Comparison of ENCODE assay signal across 37 cellular contexts in genomic region chr10:7705341-7705740, GRCh38. TPM values are rescaled to one million over a fixed set of nuclear protein-coding genes. Genes with fewer than 3 reads are reported as not detected.
"Had no signal": no experiment of that assay in that cellular context is flagged by ENCODE, and none has a peak within 500 bp of the region (broad histone marks: within the 10 kb centered on the region; RNA-seq: fewer than 3 reads in every experiment).

No MANE protein-coding gene starts in this region.

- H3K27me3 ChIP-seq: adrenal gland, body of pancreas, brain microvascular endothelial cell, breast epithelium had no signal

- ATAC-seq: activated CD8-positive, alpha-beta T cell treated with anti-CD3 and anti-CD28 coated beads for 36 hours; activated naive CD4-positive, alpha-beta T cell treated with anti-CD3 and anti-CD28 coated beads, Interleukin-2, amount 50 U/mL, for 72 hours; activated T-cell treated with anti-CD3 and anti-CD28 coated beads, Interleukin-2, amount 50 U/mL, for 4 hours; activated T-cell treated with anti-CD3 and anti-CD28 coated beads, Interleukin-2, amount 50 U/mL, for 72 hours; activated T-helper 17 cell treated with anti-CD3 and anti-CD28 coated beads, Interleukin-2, amount 50 U/mL, for 72 hours; body of pancreas had no signal

- H3K27ac ChIP-seq: adrenal gland, body of pancreas, brain microvascular endothelial cell, breast epithelium, VCaP had no signal

- H3K4me3 Mint-ChIP-seq: activated B cell treated with CpG ODN at 0.5 μM for 24 hours; activated CD4-positive, alpha-beta memory T cell treated with anti-CD3 and anti-CD28 coated beads for 36 hours; activated CD4-positive, alpha-beta T cell treated with anti-CD3 and anti-CD28 coated beads, Interleukin-2, amount 10 ng/mL, durations not matched to agents 24 days and 14 days; activated CD8-positive, alpha-beta T cell treated with anti-CD3 and anti-CD28 coated beads for 36 hours; activated naive CD4-positive, alpha-beta T cell treated with anti-CD3 and anti-CD28 coated beads for 36 hours; activated naive CD8-positive, alpha-beta T cell treated with anti-CD3 and anti-CD28 coated beads for 36 hours; activated T-cell treated with anti-CD3 and anti-CD28 coated beads, Interleukin-2, amount 50 U/mL, for 4 hours; activated T-cell treated with anti-CD3 and anti-CD28 coated beads, Interleukin-2, amount 50 U/mL, for 72 hours; activated T-helper 1 cell treated with anti-CD3 and anti-CD28 coated beads, Interleukin-12 subunit alpha, Interleukin-12 subunit beta, Interleukin-2, Interleukin-4 antibody, amounts not matched to agents 30 ng/mL and 10 ng/mL and 1 ng/mL, durations not matched to agents 14 hours and 24 hours and 36 hours; activated T-helper 17 cell treated with anti-CD3 and anti-CD28 coated beads, Interleukin-2, amount 50 U/mL, for 72 hours; T-helper 1 cell treated with Interleukin-12 subunit alpha and Interleukin-12 subunit beta and Interleukin-4 antibody, amounts not matched to agents 30 μg/mL and 1 μg/mL, for 36 hours; T-helper 2 cell treated with Interferon-gamma antibody and Interleukin-4, amounts not matched to agents 5 μg/mL and 100 μg/mL, for 36 hours had no signal

- H3K36me3 Mint-ChIP-seq: activated CD4-positive, alpha-beta memory T cell treated with anti-CD3 and anti-CD28 coated beads for 36 hours; activated naive CD4-positive, alpha-beta T cell treated with anti-CD3 and anti-CD28 coated beads, Interleukin-2, amount 50 U/mL, for 72 hours; activated naive CD8-positive, alpha-beta T cell treated with anti-CD3 and anti-CD28 coated beads for 36 hours had no signal

- H3K27ac Mint-ChIP-seq: activated B cell treated with CpG ODN at 0.5 μM for 24 hours; activated CD4-positive, alpha-beta memory T cell treated with anti-CD3 and anti-CD28 coated beads for 36 hours; activated CD4-positive, alpha-beta T cell treated with anti-CD3 and anti-CD28 coated beads, Interleukin-2, amount 10 ng/mL, durations not matched to agents 24 days and 14 days; activated CD8-positive, alpha-beta T cell treated with anti-CD3 and anti-CD28 coated beads for 36 hours; activated naive CD4-positive, alpha-beta T cell treated with anti-CD3 and anti-CD28 coated beads for 36 hours; activated naive CD4-positive, alpha-beta T cell treated with anti-CD3 and anti-CD28 coated beads, Interleukin-2, amount 50 U/mL, for 72 hours; activated naive CD8-positive, alpha-beta T cell treated with anti-CD3 and anti-CD28 coated beads for 36 hours; activated T-cell treated with anti-CD3 and anti-CD28 coated beads, Interleukin-2, amount 50 U/mL, for 72 hours; activated T-helper 1 cell treated with anti-CD3 and anti-CD28 coated beads, Interleukin-12 subunit alpha, Interleukin-12 subunit beta, Interleukin-2, Interleukin-4 antibody, amounts not matched to agents 30 ng/mL and 10 ng/mL and 1 ng/mL, durations not matched to agents 14 hours and 24 hours and 36 hours; activated T-helper 17 cell treated with anti-CD3 and anti-CD28 coated beads, Interleukin-2, amount 50 U/mL, for 72 hours; T-helper 1 cell treated with Interleukin-12 subunit alpha and Interleukin-12 subunit beta and Interleukin-4 antibody, amounts not matched to agents 30 μg/mL and 1 μg/mL, for 36 hours; T-helper 2 cell treated with Interferon-gamma antibody and Interleukin-4, amounts not matched to agents 5 μg/mL and 100 μg/mL, for 36 hours had no signal

- H3K9me3 Mint-ChIP-seq: activated B cell treated with CpG ODN at 0.5 μM for 24 hours; activated CD4-positive, alpha-beta memory T cell treated with anti-CD3 and anti-CD28 coated beads for 36 hours; activated CD4-positive, alpha-beta T cell treated with anti-CD3 and anti-CD28 coated beads, Interleukin-2, amount 10 ng/mL, durations not matched to agents 24 days and 14 days; activated CD8-positive, alpha-beta T cell treated with anti-CD3 and anti-CD28 coated beads for 36 hours; activated naive CD4-positive, alpha-beta T cell treated with anti-CD3 and anti-CD28 coated beads for 36 hours; activated naive CD4-positive, alpha-beta T cell treated with anti-CD3 and anti-CD28 coated beads, Interleukin-2, amount 50 U/mL, for 72 hours; activated naive CD8-positive, alpha-beta T cell treated with anti-CD3 and anti-CD28 coated beads for 36 hours; activated T-cell treated with anti-CD3 and anti-CD28 coated beads, Interleukin-2, amount 50 U/mL, for 4 hours; activated T-cell treated with anti-CD3 and anti-CD28 coated beads, Interleukin-2, amount 50 U/mL, for 72 hours; activated T-helper 1 cell treated with anti-CD3 and anti-CD28 coated beads, Interleukin-12 subunit alpha, Interleukin-12 subunit beta, Interleukin-2, Interleukin-4 antibody, amounts not matched to agents 30 ng/mL and 10 ng/mL and 1 ng/mL, durations not matched to agents 14 hours and 24 hours and 36 hours; activated T-helper 17 cell treated with anti-CD3 and anti-CD28 coated beads, Interleukin-2, amount 50 U/mL, for 72 hours; T-helper 1 cell treated with Interleukin-12 subunit alpha and Interleukin-12 subunit beta and Interleukin-4 antibody, amounts not matched to agents 30 μg/mL and 1 μg/mL, for 36 hours; T-helper 2 cell treated with Interferon-gamma antibody and Interleukin-4, amounts not matched to agents 5 μg/mL and 100 μg/mL, for 36 hours had no signal

- H3K9me3 ChIP-seq: adrenal gland, body of pancreas, breast epithelium had no signal

- H3K4me3 ChIP-seq: adrenal gland, body of pancreas, breast epithelium had no signal

- H3K36me3 ChIP-seq: adrenal gland, brain microvascular endothelial cell, breast epithelium had no signal

- DNase-seq: activated B cell treated with CpG ODN at 0.5 μM for 24 hours; activated CD4-positive, alpha-beta memory T cell treated with anti-CD3 and anti-CD28 coated beads for 36 hours; activated CD4-positive, alpha-beta T cell treated with anti-CD3 and anti-CD28 coated beads for 4 hours; activated CD4-positive, alpha-beta T cell treated with anti-CD3 and anti-CD28 coated beads, Interleukin-2, amount 10 ng/mL, durations not matched to agents 24 days and 14 days; activated CD4-positive, alpha-beta T cell treated with anti-CD3 and anti-CD28 coated beads, Interleukin-2, amount 50 U/mL, for 1 hour; activated CD4-positive, alpha-beta T cell treated with anti-CD3 and anti-CD28 coated beads, Interleukin-2, amount 50 U/mL, for 4 hours; activated CD4-positive, CD25-positive, alpha-beta regulatory T cell treated with anti-CD3 and anti-CD28 coated beads, Interleukin-2, amount 50 U/mL, for 72 hours; activated CD8-positive, alpha-beta memory T cell treated with anti-CD3 and anti-CD28 coated beads, Interleukin-2, amount 50 U/mL, for 4 hours; activated CD8-positive, alpha-beta T cell treated with anti-CD3 and anti-CD28 coated beads for 36 hours; activated effector memory CD4-positive, alpha-beta T cell treated with anti-CD3 and anti-CD28 coated beads, Interleukin-2, amount 50 U/mL, for 16 hours; activated gamma-delta T cell treated with Interleukin-2 at 50 U/mL for 16 hours; activated naive CD4-positive, alpha-beta T cell; activated naive CD4-positive, alpha-beta T cell treated with anti-CD3 and anti-CD28 coated beads for 36 hours; activated naive CD4-positive, alpha-beta T cell treated with anti-CD3 and anti-CD28 coated beads, Interleukin-2, amount 50 U/mL, for 16 hours; activated naive CD8-positive, alpha-beta T cell treated with anti-CD3 and anti-CD28 coated beads for 36 hours; activated T-cell treated with anti-CD3 and anti-CD28 coated beads for 4 hours; activated T-cell treated with anti-CD3 and anti-CD28 coated beads, Interleukin-2, amount 50 U/mL, for 1 hour; activated T-cell treated with anti-CD3 and anti-CD28 coated beads, Interleukin-2, amount 50 U/mL, for 4 hours; activated T-cell treated with anti-CD3 and anti-CD28 coated beads, Interleukin-2, amount 50 U/mL, for 72 hours; adrenal gland; amniotic stem cell; aorta; body of pancreas; brain microvascular endothelial cell; central memory CD4-positive, alpha-beta T cell; T-helper 2 cell; T-helper 9 cell had no signal

- H3K4me1 Mint-ChIP-seq: activated B cell treated with CpG ODN at 0.5 μM for 24 hours; activated CD4-positive, alpha-beta T cell treated with anti-CD3 and anti-CD28 coated beads, Interleukin-2, amount 10 ng/mL, durations not matched to agents 24 days and 14 days; activated naive CD8-positive, alpha-beta T cell treated with anti-CD3 and anti-CD28 coated beads for 36 hours; activated T-helper 17 cell treated with anti-CD3 and anti-CD28 coated beads, Interleukin-2, amount 50 U/mL, for 72 hours had no signal

- H3K4me1 ChIP-seq: adrenal gland, breast epithelium had no signal

RNA-seq across cellular contexts. Expression of gene ITIH2, which starts 2.2 kb away (rescaled TPM):
- total RNA-seq: activated B cell treated with CpG ODN at 0.5 μM for 24 hours; activated CD4-positive, alpha-beta memory T cell treated with anti-CD3 and anti-CD28 coated beads for 36 hours; activated CD4-positive, alpha-beta T cell treated with anti-CD3 and anti-CD28 coated beads, Interleukin-2, amount 10 ng/mL, durations not matched to agents 24 days and 14 days; activated CD8-positive, alpha-beta memory T cell treated with anti-CD3 and anti-CD28 coated beads for 36 hours; activated CD8-positive, alpha-beta T cell treated with anti-CD3 and anti-CD28 coated beads for 36 hours; activated naive CD4-positive, alpha-beta T cell treated with anti-CD3 and anti-CD28 coated beads for 36 hours; activated naive CD4-positive, alpha-beta T cell treated with anti-CD3 and anti-CD28 coated beads, Interleukin-2, amount 50 U/mL, for 72 hours; activated naive CD8-positive, alpha-beta T cell treated with anti-CD3 and anti-CD28 coated beads for 36 hours; activated T-cell treated with anti-CD3 and anti-CD28 coated beads, Interleukin-2, amount 50 U/mL, for 72 hours; activated T-helper 1 cell treated with anti-CD3 and anti-CD28 coated beads, Interleukin-12 subunit alpha, Interleukin-12 subunit beta, Interleukin-2, Interleukin-4 antibody, amounts not matched to agents 30 ng/mL and 10 ng/mL and 1 ng/mL, durations not matched to agents 14 hours and 24 hours and 36 hours; activated T-helper 17 cell treated with anti-CD3 and anti-CD28 coated beads, Interleukin-2, amount 50 U/mL, for 72 hours; astrocyte; body of pancreas; cardiac septum had no signal
- polyA plus RNA-seq: aorta had no signal

RNA-seq across cellular contexts. Expression of gene ITIH5, which starts 38.6 kb away (rescaled TPM):
- total RNA-seq: activated B cell treated with CpG ODN at 0.5 μM for 24 hours; activated CD4-positive, alpha-beta memory T cell treated with anti-CD3 and anti-CD28 coated beads for 36 hours; activated CD4-positive, alpha-beta T cell treated with anti-CD3 and anti-CD28 coated beads, Interleukin-2, amount 10 ng/mL, durations not matched to agents 24 days and 14 days; activated CD8-positive, alpha-beta memory T cell treated with anti-CD3 and anti-CD28 coated beads for 36 hours; activated CD8-positive, alpha-beta T cell treated with anti-CD3 and anti-CD28 coated beads for 36 hours; activated naive CD4-positive, alpha-beta T cell treated with anti-CD3 and anti-CD28 coated beads for 36 hours; activated naive CD8-positive, alpha-beta T cell treated with anti-CD3 and anti-CD28 coated beads for 36 hours; activated T-cell treated with anti-CD3 and anti-CD28 coated beads, Interleukin-2, amount 50 U/mL, for 4 hours; activated T-cell treated with anti-CD3 and anti-CD28 coated beads, Interleukin-2, amount 50 U/mL, for 72 hours; activated T-helper 1 cell treated with anti-CD3 and anti-CD28 coated beads, Interleukin-12 subunit alpha, Interleukin-12 subunit beta, Interleukin-2, Interleukin-4 antibody, amounts not matched to agents 30 ng/mL and 10 ng/mL and 1 ng/mL, durations not matched to agents 14 hours and 24 hours and 36 hours had no signal
